Comparison of ENCODE assay signal across 20 cellular contexts in the genomic region with DNA sequence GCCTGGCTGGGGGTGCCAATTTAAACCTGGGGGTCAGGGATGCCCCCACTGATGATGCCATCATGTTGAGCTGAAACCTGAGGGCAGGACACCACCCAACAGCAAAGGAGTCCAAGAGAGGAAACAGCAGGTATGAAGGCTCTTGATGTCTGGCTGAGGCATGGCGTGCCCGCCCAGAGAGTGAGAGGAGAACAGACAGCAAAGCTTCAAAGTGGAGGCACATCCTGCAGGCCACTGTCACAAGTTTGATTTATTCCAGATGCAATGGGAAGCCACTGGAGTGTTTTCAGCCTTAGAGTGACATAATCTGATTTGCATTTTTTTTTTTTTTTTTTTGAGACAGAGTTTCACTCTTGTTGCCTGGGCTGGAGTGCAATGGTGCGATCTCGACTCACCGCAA.
"Had no signal": no experiment of that assay in that cellular context is flagged by ENCODE, and none has a peak within 500 bp of the region (broad histone marks: within the 10 kb centered on the region; RNA-seq: fewer than 3 reads in every experiment).

No MANE protein-coding gene starts in this region.

- H3K4me1 ChIP-seq: foreskin keratinocyte, prostate gland had no signal

- H3K27me3 ChIP-seq: foreskin keratinocyte, tibial artery had no signal

- H3K9me3 ChIP-seq: prostate gland, tibial artery had no signal

- H3K36me3 ChIP-seq: prostate gland, tibial artery had no signal

- H3K4me3 ChIP-seq: prostate gland, skin epidermis, tibial artery had no signal

- H3K27ac ChIP-seq: foreskin keratinocyte, prostate gland, skin epidermis, tibial artery had no signal

- DNase-seq: activated CD4-positive, alpha-beta T cell treated with anti-CD3 and anti-CD28 coated beads for 4 hours; activated CD8-positive, alpha-beta T cell treated with anti-CD3 and anti-CD28 coated beads for 36 hours; activated gamma-delta T cell; activated naive CD8-positive, alpha-beta T cell treated with anti-CD3 and anti-CD28 coated beads, Interleukin-2, amount 10 ng/mL, durations not matched to agents 7 days and 5 days; activated T-cell treated with anti-CD3 and anti-CD28 coated beads, Interleukin-2, amount 50 U/mL, for 48 hours; aorta; cerebellar nuclear complex; effector CD8-positive, alpha-beta T cell; foreskin keratinocyte; glutamatergic neuron; hypothalamus; left ventricle myocardium superior; nephron progenitor cell; right cardiac atrium; stimulated activated CD4-positive, alpha-beta T cell treated with anti-CD3 and anti-CD28 coated beads, Interleukin-4, amount 100 ng/mL, for 24 hours; stimulated activated naive CD4-positive, alpha-beta T cell; T1000; tibial artery had no signal
